9 cellular contexts compared by ENCODE assay signal in the genomic region with DNA sequence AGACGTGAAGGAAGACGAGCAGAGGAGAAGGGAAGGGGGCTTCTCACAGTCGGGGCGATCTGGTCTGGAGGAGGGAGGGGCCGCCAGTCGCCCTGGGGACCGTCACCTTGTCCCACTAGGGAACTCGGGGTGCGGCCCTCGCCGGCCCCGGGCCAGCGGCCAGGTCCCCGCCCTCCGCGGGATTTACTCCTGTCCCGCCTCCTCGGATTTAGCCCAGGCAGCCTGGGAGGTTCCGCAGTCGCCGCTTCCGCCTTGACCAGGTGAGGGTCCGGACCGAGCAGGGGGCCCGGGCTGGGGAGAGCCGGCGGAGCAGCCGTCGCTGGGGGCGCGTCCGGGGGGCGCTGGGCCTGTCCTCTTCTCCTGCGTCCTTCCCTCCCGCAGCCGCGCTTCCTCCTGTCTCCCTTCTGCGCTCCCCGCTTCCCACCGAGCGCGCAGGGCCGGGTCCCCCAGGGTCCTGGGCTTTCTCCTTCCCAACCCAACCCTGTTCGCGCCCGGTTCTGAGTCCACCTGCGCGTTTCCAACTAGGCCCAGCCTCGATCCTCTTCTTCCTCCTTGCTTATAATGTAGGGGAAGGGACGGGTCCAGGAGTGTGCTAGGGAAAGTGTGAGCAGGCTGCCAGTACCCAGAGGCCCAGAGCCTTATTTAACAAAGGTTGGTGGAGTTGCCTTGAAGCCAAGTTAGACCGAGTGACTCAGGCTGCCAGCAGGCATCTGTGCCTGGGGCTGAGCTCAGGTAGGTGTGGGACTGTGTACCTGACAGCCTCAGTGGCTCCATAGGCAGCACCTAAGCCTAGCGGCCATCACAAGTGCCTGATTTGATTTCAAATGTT. TPM values are rescaled to one million over a fixed set of nuclear protein-coding genes. Genes with fewer than 3 reads are reported as not detected.
DNase-seq lines count a peak whose midpoint lies in the region; ATAC-seq and TF ChIP-seq lines count a peak whose summit lies in the region.
"Had no signal": no experiment of that assay in that cellular context is flagged by ENCODE, and none has a peak within 500 bp of the region (broad histone marks: within the 10 kb centered on the region; RNA-seq: fewer than 3 reads in every experiment).

A gene (plus strand): TSS at position 235 of the 829 bp plus-strand sequence. CDS start 1,838 bp downstream, outside the sequence.

- peaks cover 4% of the 10 kb centered on the region; the same call in 1 of the 2 replicates for H3K79me2 ChIP-seq in PC-3 (ENCODE audit: low read length)

- H3K4me3 ChIP-seq in BJ (ENCODE audit: low read depth, low read length) (peak within 1 kb of the TSS; percentile 41), PC-3 (ENCODE audit: low read length) (peak within 1 kb of the TSS; percentile 87)

- H3K36me3 ChIP-seq in BJ (ENCODE audit: control insufficient read depth, insufficient read depth, low read length): no peaks in the 10 kb centered on the region
- no peaks in the 10 kb centered on the region for H3K36me3 ChIP-seq in PC-3 (ENCODE audit: low read depth, low read length)

- no peaks in the 10 kb centered on the region for H3K9me3 ChIP-seq in PC-3 (ENCODE audit: low read length)

- no peak within 1 kb of the TSS for H3K27ac ChIP-seq in PC-3 (ENCODE audit: low read length)
- H3K27ac ChIP-seq in foreskin keratinocyte: no peak within 1 kb of the TSS

- H3K27me3 Mint-ChIP-seq in activated CD4-positive, alpha-beta T cell treated with anti-CD3 and anti-CD28 coated beads, Interleukin-2, amount 10 ng/mL, durations not matched to agents 7 days and 5 days: peaks cover 41% of the 10 kb centered on the region

- peaks cover 24% of the 10 kb centered on the region for H3K4me1 Mint-ChIP-seq in activated CD4-positive, alpha-beta T cell treated with anti-CD3 and anti-CD28 coated beads, Interleukin-2, amount 10 ng/mL, durations not matched to agents 7 days and 5 days

- TF ChIP-seq CTCF in BJ (IDR thresholded peaks at IDR 0.05; ENCODE audit: insufficient read depth, low read depth, low read length) (no peak), PC-3 (conservative IDR thresholded peaks at IDR 0.05; ENCODE audit: low read depth, low read length) (no peak), foreskin keratinocyte (conservative IDR thresholded peaks at IDR 0.05) (no peak), omental fat pad (IDR thresholded peaks at IDR 0.05) (no peak)

- no TSS peak for BruUV-seq in PC-3 (replicated peaks; lab: Mats Ljungman, UMichigan)

- H3K9me2 ChIP-seq in PC-3 (replicated peaks; ENCODE audit: low read length): no peaks in the 10 kb centered on the region

- POLR2A ChIA-PET in BJ (lab: Charles Lee): no interaction called here
- POLR2A ChIA-PET in PC-3 (lab: Charles Lee; ENCODE audit: unreplicated experiment): interaction anchor here (0.6 kb wide), 1 partner anchor 19 kb away, joined by 3 read pairs; no protein-coding TSS in a partner anchor
- POLR2A ChIA-PET in activated CD4-positive, alpha-beta T cell treated with anti-CD3 and anti-CD28 coated beads, Interleukin-2, amount 10 ng/mL, durations not matched to agents 7 days and 5 days (lab: Charles Lee): interaction anchor here (0.6 kb wide), 1 partner anchor 163 kb away, joined by 3 read pairs; no protein-coding TSS in a partner anchor

- H3K4me1 ChIP-seq in PC-3 (ENCODE audit: insufficient read depth, low read length): peaks cover 6% of the 10 kb centered on the region; the same call in 1 of the 2 replicates
- peaks cover 3% of the 10 kb centered on the region for H3K4me1 ChIP-seq in foreskin keratinocyte

- no peak within 1 kb of the TSS for H3K27ac Mint-ChIP-seq in activated CD4-positive, alpha-beta T cell treated with anti-CD3 and anti-CD28 coated beads, Interleukin-2, amount 10 ng/mL, durations not matched to agents 7 days and 5 days
- H3K27ac Mint-ChIP-seq: activated naive CD4-positive, alpha-beta T cell treated with anti-CD3 and anti-CD28 coated beads, Interleukin-2, amount 50 U/mL, for 72 hours had no signal

- intact Hi-C loops in PC-3 (cut with micrococcal nuclease): no loop called here

- H3K9me3 Mint-ChIP-seq in activated CD4-positive, alpha-beta T cell treated with anti-CD3 and anti-CD28 coated beads, Interleukin-2, amount 10 ng/mL, durations not matched to agents 7 days and 5 days: peaks cover 4% of the 10 kb centered on the region

- peak within 1 kb of the TSS; percentile 95 for H3K4me2 ChIP-seq in PC-3 (ENCODE audit: low read length)

- no peaks in the 10 kb centered on the region for H4K20me1 ChIP-seq in PC-3 (ENCODE audit: low read length)

- no peaks in the 10 kb centered on the region for H3F3A ChIP-seq in PC-3 (ENCODE audit: low read length, unreplicated experiment)

- peaks cover 8% of the 10 kb centered on the region for H3K27me3 ChIP-seq in BJ (ENCODE audit: control insufficient read depth, insufficient read depth, low read length)
- no peaks in the 10 kb centered on the region for H3K27me3 ChIP-seq in PC-3 (ENCODE audit: low read length)
- no peaks in the 10 kb centered on the region for H3K27me3 ChIP-seq in foreskin keratinocyte

- CTCF ChIA-PET in BJ (lab: Yijun Ruan, JAX) (interaction anchor here (0.7 to 2.3 kb wide), 3 partner anchors 25 to 179 kb away, joined by 3 to 13 read pairs (median 3); no protein-coding TSS in a partner anchor), PC-3 (lab: Charles Lee) (no interaction called here)
- CTCF ChIA-PET in activated CD4-positive, alpha-beta T cell treated with anti-CD3 and anti-CD28 coated beads, Interleukin-2, amount 10 ng/mL, durations not matched to agents 7 days and 5 days (lab: Charles Lee): interaction anchor here (0.6 to 2.8 kb wide), 6 partner anchors 14 to 86 kb away, joined by 3 to 17 read pairs (median 4); a partner anchor contains a TSS

- ATAC-seq in PC-3: peak; percentile 74
- peak; percentile 77 for ATAC-seq in foreskin keratinocyte
- ATAC-seq in omental fat pad (ENCODE audit: low FRiP score): peak; percentile 69
- ATAC-seq: activated naive CD4-positive, alpha-beta T cell treated with anti-CD3 and anti-CD28 coated beads, Interleukin-2, amount 50 U/mL, for 72 hours had no signal

- H3K36me3 Mint-ChIP-seq in activated CD4-positive, alpha-beta T cell treated with anti-CD3 and anti-CD28 coated beads, Interleukin-2, amount 10 ng/mL, durations not matched to agents 7 days and 5 days (ENCODE audit: low read depth): peaks cover 3% of the 10 kb centered on the region

- peak within 1 kb of the TSS; percentile 73 for H3K9ac ChIP-seq in PC-3 (ENCODE audit: low read length)

- no peak within 1 kb of the TSS for H3K4me3 Mint-ChIP-seq in activated CD4-positive, alpha-beta T cell treated with anti-CD3 and anti-CD28 coated beads, Interleukin-2, amount 10 ng/mL, durations not matched to agents 7 days and 5 days

- H2AFZ ChIP-seq in PC-3 (ENCODE audit: low read length): peak within 1 kb of the TSS; percentile 86

- DNase-seq in BJ (ENCODE audit: low read depth): no peak
- DNase-seq in PC-3: peak; percentile 49
- DNase-seq in foreskin keratinocyte: peak in 1 of 2 donors; percentile 55
- DNase-seq in omental fat pad (ENCODE audit: low spot score): no peak
- DNase-seq in SKM-1 (lab: John Stamatoyannopoulos, UW; ENCODE audit: unreplicated experiment): no peak
- DNase-seq in SW 1271 (lab: John Stamatoyannopoulos, UW): no peak
- DNase-seq in activated CD4-positive, alpha-beta T cell treated with anti-CD3 and anti-CD28 coated beads, Interleukin-2, amount 10 ng/mL, durations not matched to agents 7 days and 5 days: no peak
- no peak for DNase-seq in UCSD-AML1 (lab: John Stamatoyannopoulos, UW; ENCODE audit: unreplicated experiment)

RNA-seq across cellular contexts. Expression of the gene that starts here (rescaled TPM):
- polyA plus RNA-seq in BJ (2011; rRNA removed): 1.7 and 2.2 TPM in 2 replicates
- 1.3 and 2.9 TPM in 2 replicates for polyA minus RNA-seq in BJ (2011; rRNA and poly(A)+ RNA removed)
- 10.8 and 13.5 TPM in 2 replicates for total RNA-seq in PC-3 (2014; rRNA removed)
- total RNA-seq in foreskin keratinocyte: 7.5 and 11.2 TPM in 2 replicates
- polyA plus RNA-seq in foreskin keratinocyte: 6.5 and 9.3 TPM in 2 replicates
- total RNA-seq in omental fat pad: 10 to 100 TPM in 1 of 4 donors, 1 to 10 TPM in 2, under 1 TPM in 1; 0.95 to 13.5 (median 5.2) TPM
- 1 to 10 TPM; 1.5 to 2.1 TPM for total RNA-seq in activated CD4-positive, alpha-beta T cell treated with anti-CD3 and anti-CD28 coated beads, Interleukin-2, amount 10 ng/mL, durations not matched to agents 7 days and 5 days
